23 cellular contexts compared by ENCODE assay signal in genomic region chr1:23616292-23616822, GRCh38. TPM values are rescaled to one million over a fixed set of nuclear protein-coding genes. Genes with fewer than 3 reads are reported as not detected.
DNase-seq lines count a peak whose midpoint lies in the region; ATAC-seq and TF ChIP-seq lines count a peak whose summit lies in the region.
"Had no signal": no experiment of that assay in that cellular context is flagged by ENCODE, and none has a peak within 500 bp of the region (broad histone marks: within the 10 kb centered on the region; RNA-seq: fewer than 3 reads in every experiment).

No MANE protein-coding gene starts in this region.

- POLR2A ChIA-PET in activated CD4-positive, alpha-beta T cell treated with anti-CD3 and anti-CD28 coated beads, Interleukin-2, amount 10 ng/mL, durations not matched to agents 7 days and 5 days (lab: Charles Lee) = no interaction called here
- POLR2A ChIA-PET in CD8-positive, alpha-beta memory T cell (lab: Charles Lee) = interaction anchor here (0.6 kb wide), 1 partner anchor 114 kb away, joined by 5 read pairs; no protein-coding TSS in a partner anchor
- POLR2A ChIA-PET in WTC11 (lab: Charles Lee) = no interaction called here
- POLR2A ChIA-PET in naive thymus-derived CD4-positive, alpha-beta T cell (lab: Charles Lee) = interaction anchor here (0.7 to 7.5 kb wide), 7 partner anchors 14 to 193 kb away, joined by 3 to 261 read pairs (median 55); partner anchors contain the start of gene ID3

- ATAC-seq in WTC11 = 0 out of 2 replicates have a peak, but pooled peaks have one; percentile 11
- no peak for ATAC-seq in naive thymus-derived CD4-positive, alpha-beta T cell

- intact Hi-C loops in naive thymus-derived CD4-positive, alpha-beta T cell (cut with micrococcal nuclease) = no loop called here

- peaks cover 3% of the 10 kb centered on the region for H3K9me3 Mint-ChIP-seq in activated CD4-positive, alpha-beta T cell treated with anti-CD3 and anti-CD28 coated beads, Interleukin-2, amount 10 ng/mL, durations not matched to agents 7 days and 5 days
- no peaks in the 10 kb centered on the region for H3K9me3 Mint-ChIP-seq in CD8-positive, alpha-beta memory T cell
- peaks cover 5% of the 10 kb centered on the region; the same call in 1 of the 2 replicates for H3K9me3 Mint-ChIP-seq in WTC11
- H3K9me3 Mint-ChIP-seq in naive thymus-derived CD4-positive, alpha-beta T cell = peaks cover 0 to 2% (median 0%) of the 10 kb centered on the region in 11 donors
- H3K9me3 Mint-ChIP-seq in nephron progenitor cell = no peaks in the 10 kb centered on the region
- H3K9me3 Mint-ChIP-seq: endodermal cell, immature natural killer cell had no signal

- peak overlapping the region; percentile 42 for H3K27ac Mint-ChIP-seq in activated CD4-positive, alpha-beta T cell treated with anti-CD3 and anti-CD28 coated beads, Interleukin-2, amount 10 ng/mL, durations not matched to agents 7 days and 5 days
- peak overlapping the region in 7 of 8 donors; percentile 17 to 96 (median 73) for H3K27ac Mint-ChIP-seq in CD8-positive, alpha-beta memory T cell
- no peak overlapping the region for H3K27ac Mint-ChIP-seq in WTC11
- H3K27ac Mint-ChIP-seq in naive thymus-derived CD4-positive, alpha-beta T cell = peak overlapping the region; percentile 21 to 98 (median 96)
- no peak overlapping the region for H3K27ac Mint-ChIP-seq in nephron progenitor cell
- H3K27ac Mint-ChIP-seq: brain, endodermal cell, immature natural killer cell had no signal

- CTCF ChIA-PET in activated CD4-positive, alpha-beta T cell treated with anti-CD3 and anti-CD28 coated beads, Interleukin-2, amount 10 ng/mL, durations not matched to agents 7 days and 5 days (lab: Charles Lee) = interaction anchor here (0.9 to 1.3 kb wide), 3 partner anchors 18 to 71 kb away, joined by 3 to 6 read pairs (median 3); no protein-coding TSS in a partner anchor
- CTCF ChIA-PET in CD8-positive, alpha-beta memory T cell (lab: Charles Lee) = interaction anchor here (6.7 kb wide), 1 partner anchor 17 kb away, joined by 100 read pairs; no protein-coding TSS in a partner anchor
- CTCF ChIA-PET in WTC11 (lab: Charles Lee) = interaction anchor here (1.4 kb wide), 1 partner anchor 21 kb away, joined by 3 read pairs; no protein-coding TSS in a partner anchor
- CTCF ChIA-PET in naive thymus-derived CD4-positive, alpha-beta T cell (lab: Charles Lee) = interaction anchor here (0.6 to 6.9 kb wide), 3 partner anchors 17 to 132 kb away, joined by 3 to 71 read pairs (median 3); no protein-coding TSS in a partner anchor

- H3K27ac ChIP-seq in CD8-positive, alpha-beta memory T cell (ENCODE audit: low read depth, low read length) = no peak overlapping the region
- H3K27ac ChIP-seq in naive thymus-derived CD4-positive, alpha-beta T cell (ENCODE audit: low read depth, low read length) = peak overlapping the region; percentile 71
- H3K27ac ChIP-seq: SJSA1, thyroid gland had no signal

- no peak overlapping the region for H3K4me3 ChIP-seq in CD8-positive, alpha-beta memory T cell (ENCODE audit: low read length)
- H3K4me3 ChIP-seq in naive thymus-derived CD4-positive, alpha-beta T cell (ENCODE audit: low read length) = no peak overlapping the region
- H3K4me3 ChIP-seq: Peyer's patch, SJSA1, thyroid gland had no signal

- TF ChIP-seq CTCF in WTC11 (IDR thresholded peaks at IDR 0.05) (no peak), nephron progenitor cell (IDR thresholded peaks at IDR 0.05) (no peak)

- no peaks in the 10 kb centered on the region for H3K27me3 ChIP-seq in CD8-positive, alpha-beta memory T cell (ENCODE audit: insufficient read depth, low read length, poor library complexity, severe bottlenecking)
- H3K27me3 ChIP-seq in naive thymus-derived CD4-positive, alpha-beta T cell (ENCODE audit: control insufficient read depth in 2 of 2, insufficient read depth in 2 of 2, low read length in 2 of 2) = no peaks in the 10 kb centered on the region
- H3K27me3 ChIP-seq: Peyer's patch, thyroid gland had no signal

- H3K9me3 ChIP-seq in CD8-positive, alpha-beta memory T cell (ENCODE audit: low read length) = no peaks in the 10 kb centered on the region
- no peaks in the 10 kb centered on the region for H3K9me3 ChIP-seq in naive thymus-derived CD4-positive, alpha-beta T cell (ENCODE audit: control insufficient read depth in 2 of 3, low read length in 3 of 3)
- H3K9me3 ChIP-seq: Peyer's patch, SJSA1, thyroid gland had no signal

- peaks cover 88% of the 10 kb centered on the region for H3K4me1 ChIP-seq in CD8-positive, alpha-beta memory T cell (ENCODE audit: insufficient read depth, low read length)
- peaks cover 67 to 91% of the 10 kb centered on the region in 2 donors for H3K4me1 ChIP-seq in naive thymus-derived CD4-positive, alpha-beta T cell (ENCODE audit: control insufficient read depth in 2 of 2, insufficient read depth in 2 of 2, low read length in 2 of 2)

- peaks cover 95% of the 10 kb centered on the region for H3K4me1 Mint-ChIP-seq in activated CD4-positive, alpha-beta T cell treated with anti-CD3 and anti-CD28 coated beads, Interleukin-2, amount 10 ng/mL, durations not matched to agents 7 days and 5 days
- H3K4me1 Mint-ChIP-seq in CD8-positive, alpha-beta memory T cell = peaks cover 82 to 94% (median 93%) of the 10 kb centered on the region in 3 donors
- H3K4me1 Mint-ChIP-seq in WTC11 (peaks cover 46% of the 10 kb centered on the region), nephron progenitor cell (peaks cover 39% of the 10 kb centered on the region)
- H3K4me1 Mint-ChIP-seq in naive thymus-derived CD4-positive, alpha-beta T cell = peaks cover 63 to 100% (median 93%) of the 10 kb centered on the region in 7 donors

- no peaks in the 10 kb centered on the region for H3K27me3 Mint-ChIP-seq in activated CD4-positive, alpha-beta T cell treated with anti-CD3 and anti-CD28 coated beads, Interleukin-2, amount 10 ng/mL, durations not matched to agents 7 days and 5 days
- H3K27me3 Mint-ChIP-seq in CD8-positive, alpha-beta memory T cell = peaks cover 0 to 2% of the 10 kb centered on the region in 2 donors
- peaks cover 28% of the 10 kb centered on the region for H3K27me3 Mint-ChIP-seq in WTC11 (ENCODE audit: low read depth)
- H3K27me3 Mint-ChIP-seq in naive thymus-derived CD4-positive, alpha-beta T cell = peaks cover 0 to 11% (median 0%) of the 10 kb centered on the region in 5 donors
- H3K27me3 Mint-ChIP-seq in nephron progenitor cell (ENCODE audit: low read depth, poor library complexity) = peaks cover 47% of the 10 kb centered on the region

- H3K4me3 Mint-ChIP-seq in activated CD4-positive, alpha-beta T cell treated with anti-CD3 and anti-CD28 coated beads, Interleukin-2, amount 10 ng/mL, durations not matched to agents 7 days and 5 days = no peak overlapping the region
- H3K4me3 Mint-ChIP-seq in CD8-positive, alpha-beta memory T cell = no peak overlapping the region
- H3K4me3 Mint-ChIP-seq in WTC11 = no peak overlapping the region
- H3K4me3 Mint-ChIP-seq in naive thymus-derived CD4-positive, alpha-beta T cell = peak overlapping the region in 4 of 10 donors; percentile 5 to 48 (median 28)
- no peak overlapping the region for H3K4me3 Mint-ChIP-seq in nephron progenitor cell
- H3K4me3 Mint-ChIP-seq: brain, endodermal cell, immature natural killer cell had no signal

- peaks cover 12% of the 10 kb centered on the region for H3K36me3 Mint-ChIP-seq in activated CD4-positive, alpha-beta T cell treated with anti-CD3 and anti-CD28 coated beads, Interleukin-2, amount 10 ng/mL, durations not matched to agents 7 days and 5 days (ENCODE audit: low read depth)
- peaks cover 0 to 2% (median 0%) of the 10 kb centered on the region in 3 donors for H3K36me3 Mint-ChIP-seq in CD8-positive, alpha-beta memory T cell
- no peaks in the 10 kb centered on the region for H3K36me3 Mint-ChIP-seq in WTC11
- peaks cover 0 to 1% (median 0%) of the 10 kb centered on the region in 5 donors for H3K36me3 Mint-ChIP-seq in naive thymus-derived CD4-positive, alpha-beta T cell
- H3K36me3 Mint-ChIP-seq in nephron progenitor cell (ENCODE audit: low read depth) = no peaks in the 10 kb centered on the region
- H3K36me3 Mint-ChIP-seq: brain, immature natural killer cell had no signal

- no peaks in the 10 kb centered on the region for H3K36me3 ChIP-seq in CD8-positive, alpha-beta memory T cell (ENCODE audit: insufficient read depth, low read length)
- H3K36me3 ChIP-seq in naive thymus-derived CD4-positive, alpha-beta T cell (ENCODE audit: control insufficient read depth in 2 of 3, insufficient read depth in 3 of 3, low read length in 3 of 3) = no peaks in the 10 kb centered on the region
- H3K36me3 ChIP-seq: Peyer's patch, SJSA1, thyroid gland had no signal

- DNase-seq in activated CD4-positive, alpha-beta T cell treated with anti-CD3 and anti-CD28 coated beads, Interleukin-2, amount 10 ng/mL, durations not matched to agents 7 days and 5 days = no peak
- no peak for DNase-seq in activated CD4-positive, alpha-beta T cell treated with anti-CD3 and anti-CD28 coated beads for 4 hours
- DNase-seq in CD8-positive, alpha-beta memory T cell = no peak
- DNase-seq in WTC11 (ENCODE audit: low spot score) (no peak), NCI-H524 (lab: John Stamatoyannopoulos, UW) (no peak), NCI-H2227 treated with DMSO at 0.1 percent for 48 hours (lab: John Stamatoyannopoulos, UW) (no peak), nephron progenitor cell (no peak)
- DNase-seq in naive thymus-derived CD4-positive, alpha-beta T cell = no peak
- DNase-seq: activated CD4-positive, CD25-positive, alpha-beta regulatory T cell treated with anti-CD3 and anti-CD28 coated beads, Interleukin-2, amount 50 U/mL, for 72 hours; Calu3; endodermal cell; GOT3; immature natural killer cell; NCI-H1105 treated with DMSO at 0.1 percent for 48 hours; NCI-H2107; NCI-H82; occipital lobe; Peyer's patch; retina; T1000; thyroid gland had no signal

TF ChIP-seq in WTC11, 78 proteins besides CTCF, POLR2A, EP300 and RAD21 (continues in another document):
- TF ChIP-seq SMAD4 (CRISPR knock-in tag; IDR thresholded peaks at IDR 0.05) (no peak), NR2C2 (CRISPR knock-in tag; IDR thresholded peaks at IDR 0.05) (no peak), ZMAT4 (CRISPR knock-in tag; IDR thresholded peaks at IDR 0.05) (no peak), ZNF671 (CRISPR knock-in tag; IDR thresholded peaks at IDR 0.05) (no peak), TCF7 (CRISPR knock-in tag; IDR thresholded peaks at IDR 0.05; ENCODE audit: low read depth) (no peak)

RNA-seq across cellular contexts. Expression of gene ID3, which starts 57.1 kb away (rescaled TPM):
- total RNA-seq in activated CD4-positive, alpha-beta T cell treated with anti-CD3 and anti-CD28 coated beads, Interleukin-2, amount 10 ng/mL, durations not matched to agents 7 days and 5 days = 10 to 100 TPM; 62.7 to 65.2 TPM
- total RNA-seq in CD8-positive, alpha-beta memory T cell = 10 to 100 TPM; 18.4 to 19.3 TPM
- 4.7 TPM for polyA plus RNA-seq in CD8-positive, alpha-beta memory T cell
- total RNA-seq in WTC11 (2021) = 168 to 278 TPM (median 273 TPM) in 3 replicates
- total RNA-seq in naive thymus-derived CD4-positive, alpha-beta T cell = 10 to 100 TPM; 14.8 to 89.4 (median 34.1) TPM
- 10 to 100 TPM; 13.0 to 28.3 TPM for polyA plus RNA-seq in naive thymus-derived CD4-positive, alpha-beta T cell

Comparison
In these comparisons a context has a peak if more than half of its experiments do, and no peak if none do; other contexts are left out.
1. H3K27ac Mint-ChIP-seq: peak in activated CD4-positive, alpha-beta T cell treated with anti-CD3 and anti-CD28 coated beads, Interleukin-2, amount 10 ng/mL, durations not matched to agents 7 days and 5 days (single experiment), CD8-positive, alpha-beta memory T cell (7 of 8) and naive thymus-derived CD4-positive, alpha-beta T cell (9 of 9); none in WTC11 (single experiment) and nephron progenitor cell (single experiment).
2. POLR2A ChIA-PET loops: an anchor here in CD8-positive, alpha-beta memory T cell (0.6 kb wide) and naive thymus-derived CD4-positive, alpha-beta T cell (0.7 to 7.5 kb wide); none called in activated CD4-positive, alpha-beta T cell treated with anti-CD3 and anti-CD28 coated beads, Interleukin-2, amount 10 ng/mL, durations not matched to agents 7 days and 5 days and WTC11.